8 cellular contexts compared by ENCODE assay signal in genomic region chr9:27572566-27572917, GRCh38. TPM values are rescaled to one million over a fixed set of nuclear protein-coding genes. Genes with fewer than 3 reads are reported as not detected.
DNase-seq lines count a peak whose midpoint lies in the region; ATAC-seq, FAIRE-seq and TF ChIP-seq lines count a peak whose summit lies in the region.

No MANE protein-coding gene starts in this region.

- H3K36me3 Mint-ChIP-seq in activated T-helper 1 cell treated with anti-CD3 and anti-CD28 coated beads, Interleukin-12 subunit alpha, Interleukin-12 subunit beta, Interleukin-2, Interleukin-4 antibody, amounts not matched to agents 30 ng/mL and 10 ng/mL and 1 ng/mL, durations not matched to agents 14 hours and 24 hours and 36 hours (ENCODE audit: low read depth), result peaks cover 2% of the 10 kb centered on the region

- peak; percentile 31 for ATAC-seq in HG02840 (IDR thresholded peaks at IDR 0.05; ENCODE audit: low FRiP score, unreplicated experiment)
- ATAC-seq in omental fat pad (ENCODE audit: low FRiP score), result peak; percentile 43

- TF ChIP-seq CTCF in omental fat pad (IDR thresholded peaks at IDR 0.05), result no peak

- intact Hi-C loops in activated T-helper 1 cell treated with anti-CD3 and anti-CD28 coated beads, Interleukin-12 subunit alpha, Interleukin-12 subunit beta, Interleukin-2, Interleukin-4 antibody, amounts not matched to agents 30 ng/mL and 10 ng/mL and 1 ng/mL, durations not matched to agents 14 hours and 24 hours and 36 hours (cut with micrococcal nuclease), result loop anchor here (1.0 to 2.0 kb wide), 2 partner anchors 8 to 160 kb away; no protein-coding TSS in a partner anchor

- H3K27me3 Mint-ChIP-seq in activated T-helper 1 cell treated with anti-CD3 and anti-CD28 coated beads, Interleukin-12 subunit alpha, Interleukin-12 subunit beta, Interleukin-2, Interleukin-4 antibody, amounts not matched to agents 30 ng/mL and 10 ng/mL and 1 ng/mL, durations not matched to agents 14 hours and 24 hours and 36 hours (ENCODE audit: insufficient read depth), result peaks cover 6% of the 10 kb centered on the region

- peaks cover 30% of the 10 kb centered on the region for H3K4me1 Mint-ChIP-seq in activated T-helper 1 cell treated with anti-CD3 and anti-CD28 coated beads, Interleukin-12 subunit alpha, Interleukin-12 subunit beta, Interleukin-2, Interleukin-4 antibody, amounts not matched to agents 30 ng/mL and 10 ng/mL and 1 ng/mL, durations not matched to agents 14 hours and 24 hours and 36 hours (ENCODE audit: low read depth)

- H3K27ac Mint-ChIP-seq in activated T-helper 1 cell treated with anti-CD3 and anti-CD28 coated beads, Interleukin-12 subunit alpha, Interleukin-12 subunit beta, Interleukin-2, Interleukin-4 antibody, amounts not matched to agents 30 ng/mL and 10 ng/mL and 1 ng/mL, durations not matched to agents 14 hours and 24 hours and 36 hours, result peak overlapping the region; percentile 97

- H3K4me3 Mint-ChIP-seq in activated T-helper 1 cell treated with anti-CD3 and anti-CD28 coated beads, Interleukin-12 subunit alpha, Interleukin-12 subunit beta, Interleukin-2, Interleukin-4 antibody, amounts not matched to agents 30 ng/mL and 10 ng/mL and 1 ng/mL, durations not matched to agents 14 hours and 24 hours and 36 hours, result peak overlapping the region; percentile 86

- H3K9me3 Mint-ChIP-seq in activated T-helper 1 cell treated with anti-CD3 and anti-CD28 coated beads, Interleukin-12 subunit alpha, Interleukin-12 subunit beta, Interleukin-2, Interleukin-4 antibody, amounts not matched to agents 30 ng/mL and 10 ng/mL and 1 ng/mL, durations not matched to agents 14 hours and 24 hours and 36 hours, result no peaks in the 10 kb centered on the region

- FAIRE-seq in GM12892 (lab: Jason Lieb, UNC), result peak; percentile 82

- no peak; the same call in 1 of the 2 replicates for TF ChIP-seq POLR2A in GM12892 (IDR thresholded peaks at IDR 0.05; ENCODE audit: low read depth, low read length)

- DNase-seq in AG20443 (ENCODE audit: low spot score) (peak; percentile 41), GM12892 (ENCODE audit: insufficient read length) (no peak), NCI-H146 treated with DMSO at 0.1 percent for 48 hours (lab: John Stamatoyannopoulos, UW; ENCODE audit: unreplicated experiment) (peak; percentile 30), glomerular visceral epithelial cell (ENCODE audit: extremely low spot score) (peak; percentile 39), omental fat pad (ENCODE audit: low spot score) (peak; percentile 32), NCI-H128 (lab: John Stamatoyannopoulos, UW; ENCODE audit: unreplicated experiment) (no peak)
- DNase-seq in activated T-helper 1 cell treated with anti-CD3 and anti-CD28 coated beads, Interleukin-12 subunit alpha, Interleukin-12 subunit beta, Interleukin-2, Interleukin-4 antibody, amounts not matched to agents 30 ng/mL and 10 ng/mL and 1 ng/mL, durations not matched to agents 14 hours and 24 hours and 36 hours (ENCODE audit: low spot score), result no peak

RNA-seq across cellular contexts. Expression of gene C9orf72, which starts 0.7 kb away (rescaled TPM):
- polyA plus RNA-seq in GM12892 (2012; ENCODE audit: missing spikeins), result 10.0 TPM
- 4.6 and 5.9 TPM in 2 replicates for total RNA-seq in activated T-helper 1 cell treated with anti-CD3 and anti-CD28 coated beads, Interleukin-12 subunit alpha, Interleukin-12 subunit beta, Interleukin-2, Interleukin-4 antibody, amounts not matched to agents 30 ng/mL and 10 ng/mL and 1 ng/mL, durations not matched to agents 14 hours and 24 hours and 36 hours
- total RNA-seq in omental fat pad, result 10 to 100 TPM; 28.6 to 48.6 (median 31.2) TPM

RNA-seq across cellular contexts. Expression of gene MOB3B, which starts 42.9 kb away (rescaled TPM):
- polyA plus RNA-seq in GM12892 (2012; ENCODE audit: missing spikeins), result 0.06 TPM
- 0.17 and 0.26 TPM in 2 replicates for total RNA-seq in activated T-helper 1 cell treated with anti-CD3 and anti-CD28 coated beads, Interleukin-12 subunit alpha, Interleukin-12 subunit beta, Interleukin-2, Interleukin-4 antibody, amounts not matched to agents 30 ng/mL and 10 ng/mL and 1 ng/mL, durations not matched to agents 14 hours and 24 hours and 36 hours
- total RNA-seq in omental fat pad, result 10 to 100 TPM in 1 of 4 donors, 1 to 10 TPM in 3; 7.9 to 11.5 (median 9.4) TPM

RNA-seq across cellular contexts. Expression of gene IFNK, which starts 48.5 kb away (rescaled TPM):
- polyA plus RNA-seq in GM12892 (2012; ENCODE audit: missing spikeins), result 0.32 TPM
- total RNA-seq in activated T-helper 1 cell treated with anti-CD3 and anti-CD28 coated beads, Interleukin-12 subunit alpha, Interleukin-12 subunit beta, Interleukin-2, Interleukin-4 antibody, amounts not matched to agents 30 ng/mL and 10 ng/mL and 1 ng/mL, durations not matched to agents 14 hours and 24 hours and 36 hours, result not detected in 2 replicates
- not detected for total RNA-seq in omental fat pad

Comparison
In these comparisons a context has a peak if more than half of its experiments do, and no peak if none do; other contexts are left out.
1. DNase-seq: peak in AG20443 (single experiment), NCI-H146 treated with DMSO at 0.1 percent for 48 hours (single experiment), glomerular visceral epithelial cell (single experiment) and omental fat pad (single experiment); none in GM12892 (single experiment), activated T-helper 1 cell treated with anti-CD3 and anti-CD28 coated beads, Interleukin-12 subunit alpha, Interleukin-12 subunit beta, Interleukin-2, Interleukin-4 antibody, amounts not matched to agents 30 ng/mL and 10 ng/mL and 1 ng/mL, durations not matched to agents 14 hours and 24 hours and 36 hours (single experiment) and NCI-H128 (single experiment).